9 cellular contexts compared by ENCODE assay signal in genomic region chr19:53332484-53332883, GRCh38. TPM values are rescaled to one million over a fixed set of nuclear protein-coding genes. Genes with fewer than 3 reads are reported as not detected.
A peak's percentile ranks its signal among the peaks of the same experiment; 100 is the strongest.
DNase-seq lines count a peak whose midpoint lies in the region; ATAC-seq and TF ChIP-seq lines count a peak whose summit lies in the region.
"Had no signal": no experiment of that assay in that cellular context is flagged by ENCODE, and none has a peak within 500 bp of the region (broad histone marks: within the 10 kb centered on the region; RNA-seq: fewer than 3 reads in every experiment).

No MANE protein-coding gene starts in this region.

- no peak for TF ChIP-seq POLR2A in heart left ventricle (IDR thresholded peaks at IDR 0.05)

- H3K4me3 ChIP-seq in heart left ventricle (peak overlapping the region in 10 of 12 donors; percentile 44 to 93 (median 76)), ascending aorta (peak overlapping the region; percentile 66 to 73), upper lobe of right lung (peak overlapping the region; percentile 76)

- ATAC-seq in heart left ventricle (no peak), Right ventricle myocardium inferior (no peak), upper lobe of right lung (no peak), HG02885 (IDR thresholded peaks at IDR 0.05; ENCODE audit: poor library complexity, unreplicated experiment) (no peak), HG02938 (IDR thresholded peaks at IDR 0.05; ENCODE audit: unreplicated experiment) (no peak)

- H3K27ac ChIP-seq in heart left ventricle (peak overlapping the region in 4 of 12 donors; percentile 70 to 81 (median 77)), ascending aorta (peak overlapping the region; percentile 77 to 82), upper lobe of right lung (no peak overlapping the region)

- TF ChIP-seq CTCF in heart left ventricle (IDR thresholded peaks at IDR 0.05) = no peak
- TF ChIP-seq CTCF in ascending aorta (IDR thresholded peaks at IDR 0.05) = no peak
- no peak for TF ChIP-seq CTCF in upper lobe of right lung (IDR thresholded peaks at IDR 0.05)

- DNase-seq in heart left ventricle (no peak), Right ventricle myocardium inferior (ENCODE audit: missing footprints) (no peak), ascending aorta (ENCODE audit: low spot score in 2 of 2) (no peak), myocyte (ENCODE audit: low read depth) (peak; percentile 2), upper lobe of right lung (no peak), posterior vena cava (ENCODE audit: low spot score) (no peak)
- DNase-seq: SIG-M5 had no signal

- intact Hi-C loops in heart left ventricle (cut with DNase I) (loop anchor here in 4 of 10 donors (2.0 to 10.0 kb wide), 4 partner anchors 78 to 138 kb away; partner anchors contain the start of genes ZNF677 (in 2 of the 4) and ZNF665 (in 1 of the 4)), Right ventricle myocardium inferior (cut with DNase I) (loop anchor here (2.0 to 10.0 kb wide), 2 partner anchors 78 to 138 kb away; partner anchors contain the start of genes ZNF665 and ZNF677), ascending aorta (cut with DNase I) (loop anchor here (5.0 kb wide), 2 partner anchors 135 to 1130 kb away; partner anchors contain the start of genes LENG9 and ZNF813), upper lobe of right lung (cut with DNase I) (no loop called here), posterior vena cava (cut with DNase I) (loop anchor here in 1 of 2 donors (5.0 kb wide), 1 partner anchor 1875 kb away; the partner anchor contains the start of gene SIGLEC8)

- H3K27me3 ChIP-seq in heart left ventricle (peaks cover 0 to 10% (median 0%) of the 10 kb centered on the region in 9 donors), ascending aorta (no peaks in the 10 kb centered on the region), upper lobe of right lung (no peaks in the 10 kb centered on the region)

- H3K36me3 ChIP-seq in heart left ventricle (peaks cover 0 to under 1% (median 0%) of the 10 kb centered on the region in 9 donors), ascending aorta (peaks cover 0 to 3% of the 10 kb centered on the region in 2 donors), upper lobe of right lung (no peaks in the 10 kb centered on the region)

- H3K9me3 ChIP-seq in heart left ventricle (peaks cover 0 to 26% (median 0%) of the 10 kb centered on the region in 12 donors), ascending aorta (peaks cover 0 to 3% of the 10 kb centered on the region in 2 donors), upper lobe of right lung (no peaks in the 10 kb centered on the region)

- H3K4me1 ChIP-seq in heart left ventricle = peaks cover 0 to 19% (median 2%) of the 10 kb centered on the region in 12 donors
- peaks cover 0 to 4% of the 10 kb centered on the region in 2 donors for H3K4me1 ChIP-seq in ascending aorta
- peaks cover 3% of the 10 kb centered on the region for H3K4me1 ChIP-seq in upper lobe of right lung

- 73 to 83% (median 80%) methylated on average over 14 of the region's 14 CpGs for WGBS in heart left ventricle, 4 donors

RNA-seq across cellular contexts. Expression of gene ZNF845, which starts 1.1 kb away (rescaled TPM):
- total RNA-seq in heart left ventricle (1 to 10 TPM; 2.7 to 5.7 (median 3.5) TPM), Right ventricle myocardium inferior (3.7 TPM), ascending aorta (3.1 TPM), myocyte (7.5 and 8.6 TPM in 2 replicates), upper lobe of right lung (7.8 TPM), posterior vena cava (1 to 10 TPM; 6.6 to 6.7 TPM)
- 1 to 10 TPM; 1.5 to 2.7 TPM for polyA plus RNA-seq in heart left ventricle
- polyA plus RNA-seq in myocyte (2012) = 1.7 TPM

RNA-seq across cellular contexts. Expression of gene ZNF525, which starts 33.0 kb away (rescaled TPM):
- total RNA-seq in heart left ventricle (1 to 10 TPM; 1.6 to 6.0 (median 3.6) TPM), Right ventricle myocardium inferior (4.8 TPM), ascending aorta (3.0 TPM), myocyte (3.4 and 5.2 TPM in 2 replicates), upper lobe of right lung (9.4 TPM), posterior vena cava (10 to 100 TPM; 10.7 to 13.5 TPM)
- polyA plus RNA-seq in heart left ventricle = 1 to 10 TPM; 1.9 to 3.5 TPM
- 2.6 TPM for polyA plus RNA-seq in myocyte (2012)
